Comparison of ENCODE assay signal across 14 cellular contexts in genomic region chr12:66003951-66004350, GRCh38.
"Had no signal": no experiment of that assay in that cellular context is flagged by ENCODE, and none has a peak within 500 bp of the region (broad histone marks: within the 10 kb centered on the region; RNA-seq: fewer than 3 reads in every experiment).

No MANE protein-coding gene starts in this region.

- ATAC-seq: activated CD4-positive, alpha-beta T cell treated with anti-CD3 and anti-CD28 coated beads for 36 hours; activated CD8-positive, alpha-beta T cell treated with anti-CD3 and anti-CD28 coated beads for 36 hours; activated naive CD8-positive, alpha-beta T cell treated with anti-CD3 and anti-CD28 coated beads, Interleukin-2, amount 50 U/mL, for 24 hours; esophagus mucosa; left cardiac atrium; naive thymus-derived CD8-positive, alpha-beta T cell had no signal

- H3K36me3 ChIP-seq: cardiac muscle cell, vagina, WERI-Rb-1 had no signal

- FAIRE-seq: astrocyte had no signal

- H3K4me1 ChIP-seq: vagina had no signal

- H3K27ac ChIP-seq: cardiac muscle cell, skin epidermis, vagina, WERI-Rb-1 had no signal

- H3K27me3 ChIP-seq: cardiac muscle cell, vagina had no signal

- H3K4me3 ChIP-seq: cardiac muscle cell, skin epidermis, vagina had no signal

- DNase-seq: activated CD4-positive, alpha-beta T cell treated with anti-CD3 and anti-CD28 coated beads for 36 hours; activated CD8-positive, alpha-beta memory T cell treated with anti-CD3 and anti-CD28 coated beads, Interleukin-2, amount 50 U/mL, for 4 hours; activated CD8-positive, alpha-beta T cell treated with anti-CD3 and anti-CD28 coated beads for 36 hours; activated naive CD4-positive, alpha-beta T cell treated with Interleukin-2 at 50 U/mL for 16 hours; activated naive CD8-positive, alpha-beta T cell treated with anti-CD3 and anti-CD28 coated beads, Interleukin-2, amount 50 U/mL, for 24 hours; left cardiac atrium; naive thymus-derived CD8-positive, alpha-beta T cell; posterior cingulate gyrus; WERI-Rb-1 had no signal

- H3K9me3 ChIP-seq: vagina had no signal
